Comparison of ENCODE assay signal across 14 cellular contexts in genomic region chr14:58191763-58192596, GRCh38. TPM values are rescaled to one million over a fixed set of nuclear protein-coding genes. Genes with fewer than 3 reads are reported as not detected.
"Had no signal": no experiment of that assay in that cellular context is flagged by ENCODE, and none has a peak within 500 bp of the region (broad histone marks: within the 10 kb centered on the region; RNA-seq: fewer than 3 reads in every experiment).

No MANE protein-coding gene starts in this region.

- H3K4me3 ChIP-seq: esophagus muscularis mucosa, right lobe of liver had no signal

- H3K27ac Mint-ChIP-seq: activated naive CD4-positive, alpha-beta T cell treated with anti-CD3 and anti-CD28 coated beads, Interleukin-2, amount 10 ng/mL, durations not matched to agents 7 days and 5 days; activated T-helper 17 cell treated with anti-CD3 and anti-CD28 coated beads, Interleukin-2, amount 50 U/mL, for 72 hours; natural killer cell; stimulated activated naive CD8-positive, alpha-beta T cell treated with anti-CD3 and anti-CD28 coated beads, Interleukin-15, Interleukin-2, amounts not matched to agents 100 ng/mL and 50 ng/mL, for 24 hours; type B pancreatic cell had no signal

- H3K4me3 Mint-ChIP-seq: activated naive CD4-positive, alpha-beta T cell treated with anti-CD3 and anti-CD28 coated beads, Interleukin-2, amount 10 ng/mL, durations not matched to agents 7 days and 5 days; activated T-helper 17 cell treated with anti-CD3 and anti-CD28 coated beads, Interleukin-2, amount 50 U/mL, for 72 hours; natural killer cell; stimulated activated naive CD8-positive, alpha-beta T cell treated with anti-CD3 and anti-CD28 coated beads, Interleukin-15, Interleukin-2, amounts not matched to agents 100 ng/mL and 50 ng/mL, for 24 hours; type B pancreatic cell had no signal

- DNase-seq: activated CD4-positive, alpha-beta T cell treated with anti-CD3 and anti-CD28 coated beads for 1 hour; activated CD4-positive, alpha-beta T cell treated with anti-CD3 and anti-CD28 coated beads, Interleukin-2, amount 50 U/mL, for 48 hours; activated naive CD4-positive, alpha-beta T cell treated with anti-CD3 and anti-CD28 coated beads, Interleukin-2, amount 10 ng/mL, durations not matched to agents 7 days and 5 days; kidney; mesenchymal stem cell; natural killer cell; right lobe of liver; T-helper 9 cell had no signal

- FAIRE-seq: astrocyte, kidney had no signal

- H3K4me1 Mint-ChIP-seq: activated naive CD4-positive, alpha-beta T cell treated with anti-CD3 and anti-CD28 coated beads, Interleukin-2, amount 10 ng/mL, durations not matched to agents 7 days and 5 days; activated T-helper 17 cell treated with anti-CD3 and anti-CD28 coated beads, Interleukin-2, amount 50 U/mL, for 72 hours; natural killer cell had no signal

- H3K9me3 Mint-ChIP-seq: activated naive CD4-positive, alpha-beta T cell treated with anti-CD3 and anti-CD28 coated beads, Interleukin-2, amount 10 ng/mL, durations not matched to agents 7 days and 5 days; activated T-helper 17 cell treated with anti-CD3 and anti-CD28 coated beads, Interleukin-2, amount 50 U/mL, for 72 hours; natural killer cell; stimulated activated naive CD8-positive, alpha-beta T cell treated with anti-CD3 and anti-CD28 coated beads, Interleukin-15, Interleukin-2, amounts not matched to agents 100 ng/mL and 50 ng/mL, for 24 hours; type B pancreatic cell had no signal

- ATAC-seq: activated T-helper 17 cell treated with anti-CD3 and anti-CD28 coated beads, Interleukin-2, amount 50 U/mL, for 72 hours; natural killer cell had no signal

- H3K36me3 ChIP-seq: esophagus muscularis mucosa, right lobe of liver had no signal

- H3K27ac ChIP-seq: esophagus muscularis mucosa, right lobe of liver, VCaP had no signal

- H3K9me3 ChIP-seq: esophagus muscularis mucosa, right lobe of liver had no signal

- H3K4me1 ChIP-seq: esophagus muscularis mucosa, right lobe of liver had no signal

- H3K27me3 ChIP-seq: esophagus muscularis mucosa, right lobe of liver had no signal

- H3K36me3 Mint-ChIP-seq: activated naive CD4-positive, alpha-beta T cell treated with anti-CD3 and anti-CD28 coated beads, Interleukin-2, amount 10 ng/mL, durations not matched to agents 7 days and 5 days; natural killer cell; type B pancreatic cell had no signal

RNA-seq across cellular contexts. Expression of gene ARMH4, which starts 40.0 kb away (rescaled TPM):
- total RNA-seq: activated T-helper 17 cell treated with anti-CD3 and anti-CD28 coated beads, Interleukin-2, amount 50 U/mL, for 72 hours had no signal
